11 cellular contexts compared by ENCODE assay signal in genomic region chr5:126438267-126438666, GRCh38.
A peak's percentile ranks its signal among the peaks of the same experiment; 100 is the strongest.
DNase-seq lines count a peak whose midpoint lies in the region; ATAC-seq and TF ChIP-seq lines count a peak whose summit lies in the region.
"Had no signal": no experiment of that assay in that cellular context is flagged by ENCODE, and none has a peak within 500 bp of the region (broad histone marks: within the 10 kb centered on the region; RNA-seq: fewer than 3 reads in every experiment).

No MANE protein-coding gene starts in this region.

- peak; percentile 18 for DNase-seq in stimulated activated CD4-positive, alpha-beta T cell treated with anti-CD3 and anti-CD28 coated beads, Interleukin-4, amount 100 ng/mL, for 24 hours
- DNase-seq in stimulated activated CD4-positive, alpha-beta T cell treated with anti-CD3 and anti-CD28 coated beads, Interleukin-1b, Interleukin-23, amount 100 ng/mL, for 48 hours = no peak
- DNase-seq in stimulated activated CD8-positive, alpha-beta memory T cell treated with anti-CD3 and anti-CD28 coated beads, Interleukin-4, amount 100 ng/mL, for 48 hours = no peak
- DNase-seq in SHP77 (lab: John Stamatoyannopoulos, UW) (no peak), nucleus accumbens (lab: John Stamatoyannopoulos, UW) (no peak), erythroblast (lab: John Stamatoyannopoulos, UW) (no peak)
- DNase-seq: body of pancreas, KBM-7, mesenchymal stem cell had no signal

- ATAC-seq in HG02678 (IDR thresholded peaks at IDR 0.05; ENCODE audit: unreplicated experiment) (peak; percentile 82), HG03565 (IDR thresholded peaks at IDR 0.05; ENCODE audit: unreplicated experiment) (peak; percentile 91)
- ATAC-seq: body of pancreas had no signal

- TF ChIP-seq POLR2A in erythroblast (IDR thresholded peaks at IDR 0.05; ENCODE audit: low read length) = no peak
